ENCODE assay signal across 21 cellular contexts in genomic region chr11:3020011-3020410, GRCh38. TPM values are rescaled to one million over a fixed set of nuclear protein-coding genes. Genes with fewer than 3 reads are reported as not detected.
DNase-seq lines count a peak whose midpoint lies in the region; ATAC-seq, FAIRE-seq and TF ChIP-seq lines count a peak whose summit lies in the region.
"Had no signal": no experiment of that assay in that cellular context is flagged by ENCODE, and none has a peak within 500 bp of the region (broad histone marks: within the 10 kb centered on the region; RNA-seq: fewer than 3 reads in every experiment).

No MANE protein-coding gene starts in this region.

- H3K36me3 ChIP-seq in HepG2 (replicated peaks in 1 of 2; ENCODE audit: control insufficient read depth in 1 of 2, insufficient read depth in 2 of 2, low read length in 2 of 2): peaks cover 24 to 47% of the 10 kb centered on the region in 2 experiments; a peak in 4 of 5 replicates
- H3K36me3 ChIP-seq in right lobe of liver: peaks cover 0 to 51% (median 30%) of the 10 kb centered on the region in 4 donors
- peaks cover 20 to 34% of the 10 kb centered on the region in 2 donors for H3K36me3 ChIP-seq in kidney (ENCODE audit: control insufficient read depth in 1 of 2, insufficient read depth in 2 of 2, low read length in 2 of 2)
- H3K36me3 ChIP-seq in trophoblast cell (ENCODE audit: control insufficient read depth in 1 of 2, insufficient read depth in 2 of 2, low read length in 2 of 2): peaks cover 51 to 60% of the 10 kb centered on the region in 2 experiments

- CTCF ChIA-PET in HepG2 (lab: Yijun Ruan, JAX; ENCODE audit: low intra/inter-chr PET ratio, low total read pairs): interaction anchor here (1.6 kb wide), 1 partner anchor 487 kb away, joined by 8 read pairs; no protein-coding TSS in a partner anchor
- CTCF ChIA-PET in activated CD8-positive, alpha-beta T cell treated with anti-CD3 and anti-CD28 coated beads for 36 hours (lab: Charles Lee): interaction anchor here (4.9 kb wide), 2 partner anchors 40 to 45 kb away, joined by 33 to 46 read pairs; no protein-coding TSS in a partner anchor

- H3K9ac ChIP-seq in HepG2 (ENCODE audit: insufficient read depth, low read depth, low read length) (no peak overlapping the region), kidney (ENCODE audit: low read length in 2 of 2) (no peak overlapping the region), trophoblast cell (ENCODE audit: low read length) (no peak overlapping the region)

- H3K9me3 ChIP-seq in HepG2 (ENCODE audit: low read length) (no peaks in the 10 kb centered on the region), right lobe of liver (no peaks in the 10 kb centered on the region), kidney (ENCODE audit: control insufficient read depth in 1 of 2, low read length in 2 of 2) (no peaks in the 10 kb centered on the region), trophoblast cell (ENCODE audit: insufficient read depth, low read depth, low read length) (no peaks in the 10 kb centered on the region)

- DNase-seq in HepG2 (ENCODE audit: low spot score): no peak
- DNase-seq in right lobe of liver: no peak
- no peak for DNase-seq in activated CD8-positive, alpha-beta T cell treated with anti-CD3 and anti-CD28 coated beads for 36 hours
- DNase-seq in kidney: peak; percentile 64
- no peak for DNase-seq in NOMO-1 (lab: John Stamatoyannopoulos, UW; ENCODE audit: unreplicated experiment in 2 of 2)
- no peak for DNase-seq in trophoblast cell
- DNase-seq in putamen (ENCODE audit: low spot score): no peak
- DNase-seq: C1 segment of cervical spinal cord, COR-L47, DMS 273 treated with DMSO at 0.1 percent for 48 hours, DND-41, NCI-H1436, NCI-H1930, NCI-H226, NCI-H524, NCI-H82, PC-3, RPMI8226, SHP77 treated with DMSO at 0.1 percent for 48 hours had no signal

- no peak for TF ChIP-seq RAD21 in HepG2 (CRISPR knock-in tag; IDR thresholded peaks at IDR 0.05)

- no peak overlapping the region for H4K91ac ChIP-seq in trophoblast cell (ENCODE audit: low read depth, low read length)

- TF ChIP-seq POLR2A in HepG2 (IDR thresholded peaks at IDR 0.05; ENCODE audit: insufficient read depth in 1 of 2, low read depth in 2 of 2, low read length in 2 of 2) (no peak), right lobe of liver (IDR thresholded peaks at IDR 0.05) (no peak)

- H3K4me3 Mint-ChIP-seq in activated CD8-positive, alpha-beta T cell treated with anti-CD3 and anti-CD28 coated beads for 36 hours: no peak overlapping the region

- H3K79me1 ChIP-seq in trophoblast cell (ENCODE audit: low read length): no peaks in the 10 kb centered on the region

- TF ChIP-seq CTCF in HepG2 (CRISPR knock-in tag; IDR thresholded peaks at IDR 0.05) (no peak), right lobe of liver (IDR thresholded peaks at IDR 0.05) (no peak), kidney (IDR thresholded peaks at IDR 0.05; ENCODE audit: borderline replicate concordance, extremely low read depth, insufficient read depth) (no peak)
- no peak for TF ChIP-seq CTCF in activated CD8-positive, alpha-beta T cell treated with anti-CD3 and anti-CD28 coated beads for 36 hours (IDR thresholded peaks at IDR 0.05)

- no peak overlapping the region for H2BK5ac ChIP-seq in trophoblast cell (ENCODE audit: low read depth, low read length, poor library complexity)

- no peak overlapping the region for H2AK5ac ChIP-seq in trophoblast cell (ENCODE audit: low read length)

- H4K8ac ChIP-seq in trophoblast cell (ENCODE audit: low read depth, low read length): no peak overlapping the region

- H2BK120ac ChIP-seq in trophoblast cell (ENCODE audit: insufficient read depth, low read length, poor library complexity): no peak overlapping the region

- TF ChIP-seq EP300 in HepG2 (IDR thresholded peaks at IDR 0.05; ENCODE audit: low read depth in 2 of 2, low read length in 2 of 2) (no peak), HepG2 (CRISPR knock-in tag; IDR thresholded peaks at IDR 0.05; ENCODE audit: borderline replicate concordance) (no peak)

- H3K9me3 Mint-ChIP-seq in activated CD8-positive, alpha-beta T cell treated with anti-CD3 and anti-CD28 coated beads for 36 hours: no peaks in the 10 kb centered on the region

- ATAC-seq in HepG2: no peak
- no peak for ATAC-seq in right lobe of liver
- no peak for ATAC-seq in activated CD8-positive, alpha-beta T cell treated with anti-CD3 and anti-CD28 coated beads for 36 hours
- ATAC-seq: PC-3 had no signal

- H3K36me3 Mint-ChIP-seq in activated CD8-positive, alpha-beta T cell treated with anti-CD3 and anti-CD28 coated beads for 36 hours (ENCODE audit: low read depth): peaks cover 70% of the 10 kb centered on the region

- H2BK12ac ChIP-seq in trophoblast cell (ENCODE audit: low read length): no peak overlapping the region

- no peak overlapping the region for H3K14ac ChIP-seq in trophoblast cell (ENCODE audit: low read length)

- intact Hi-C loops in HepG2 (cut with micrococcal nuclease; ENCODE audit: unreplicated experiment) (no loop called here), right lobe of liver (cut with DNase I) (no loop called here), kidney (cut with DNase I) (no loop called here)
- intact Hi-C loops in activated CD8-positive, alpha-beta T cell treated with anti-CD3 and anti-CD28 coated beads for 36 hours (cut with micrococcal nuclease): no loop called here

- peaks cover 66% of the 10 kb centered on the region for H3K4me1 Mint-ChIP-seq in activated CD8-positive, alpha-beta T cell treated with anti-CD3 and anti-CD28 coated beads for 36 hours (ENCODE audit: low read depth)

- H3K79me2 ChIP-seq in HepG2 (ENCODE audit: insufficient read depth, low read length): no peaks in the 10 kb centered on the region
- no peaks in the 10 kb centered on the region for H3K79me2 ChIP-seq in trophoblast cell (ENCODE audit: control insufficient read depth, insufficient read depth, low read length, poor library complexity)

- H3K4ac ChIP-seq in trophoblast cell (ENCODE audit: low read depth, low read length): no peak overlapping the region

- H3K4me2 ChIP-seq in HepG2 (ENCODE audit: low read depth, low read length) (no peak overlapping the region), trophoblast cell (ENCODE audit: low read length) (no peak overlapping the region)

- no peak overlapping the region for H4K12ac ChIP-seq in trophoblast cell (ENCODE audit: low read depth, low read length)

- H3K27me3 Mint-ChIP-seq in activated CD8-positive, alpha-beta T cell treated with anti-CD3 and anti-CD28 coated beads for 36 hours: no peaks in the 10 kb centered on the region

- no peak overlapping the region for H3K18ac ChIP-seq in trophoblast cell (ENCODE audit: low read length)

- H3K27ac ChIP-seq in HepG2 (ENCODE audit: extremely low read length, insufficient read depth, low read length) (no peak overlapping the region), right lobe of liver (no peak overlapping the region), kidney (ENCODE audit: low read depth in 2 of 2, low read length in 2 of 2) (no peak overlapping the region), trophoblast cell (ENCODE audit: low read depth, low read length) (no peak overlapping the region)

- POLR2A ChIA-PET in HepG2 (lab: Yijun Ruan, JAX): no interaction called here
- POLR2A ChIA-PET in activated CD8-positive, alpha-beta T cell treated with anti-CD3 and anti-CD28 coated beads for 36 hours (lab: Charles Lee): interaction anchor here (1.1 kb wide), 1 partner anchor 31 kb away, joined by 4 read pairs; no protein-coding TSS in a partner anchor

- 92% methylated on average over 6 of the region's 12 CpGs for WGBS in HepG2 (ENCODE audit: low lambda C conversion rate)
- WGBS in right lobe of liver (ENCODE audit: insufficient coverage, low coverage, low lambda C conversion rate, missing lambda C conversion rate): no CpG with 5 or more reads among the region's 12 CpGs
- WGBS in trophoblast cell (ENCODE audit: extremely low coverage, insufficient coverage, insufficient read length): no CpG with 5 or more reads among the region's 12 CpGs

- no TSS peak for BruUV-seq in HepG2 (replicated peaks; lab: Mats Ljungman, UMichigan)

- peaks cover 6% of the 10 kb centered on the region for H4K20me1 ChIP-seq in HepG2 (ENCODE audit: insufficient read depth, low read length)

- H3K4me3 ChIP-seq in HepG2 (replicated peaks in 1 of 3; ENCODE audit: insufficient read depth in 1 of 3, low read depth in 2 of 3, low read length in 3 of 3) (no peak overlapping the region), right lobe of liver (no peak overlapping the region), kidney (ENCODE audit: low read length in 2 of 2) (no peak overlapping the region), trophoblast cell (ENCODE audit: low read depth, low read length) (no peak overlapping the region)

- H3K27ac Mint-ChIP-seq in activated CD8-positive, alpha-beta T cell treated with anti-CD3 and anti-CD28 coated beads for 36 hours: peak overlapping the region; percentile 9

- H2AFZ ChIP-seq in HepG2 (ENCODE audit: low read length): no peak overlapping the region
- H2AFZ ChIP-seq in trophoblast cell (ENCODE audit: insufficient read depth, low read length, poor library complexity): no peak overlapping the region

- no peaks in the 10 kb centered on the region for H3K27me3 ChIP-seq in HepG2 (ENCODE audit: control insufficient read depth in 1 of 2, insufficient read depth in 2 of 2, low read length in 2 of 2)
- H3K27me3 ChIP-seq in right lobe of liver: no peaks in the 10 kb centered on the region
- H3K27me3 ChIP-seq in trophoblast cell (ENCODE audit: insufficient read depth, low read length): no peaks in the 10 kb centered on the region

- in situ Hi-C loops in HepG2 (cut with HindIII; ENCODE audit: extremely low pct_ligation_motif_present, low pct_unique_long_range_greater_than_20kb): loop anchor here (5.0 kb wide), 1 partner anchor 43 kb away; no protein-coding TSS in a partner anchor

- peaks cover 22% of the 10 kb centered on the region for H3K4me1 ChIP-seq in HepG2 (ENCODE audit: insufficient read depth, low read length)
- H3K4me1 ChIP-seq in right lobe of liver: peaks cover 0 to 17% (median 7%) of the 10 kb centered on the region in 4 donors
- H3K4me1 ChIP-seq in kidney (ENCODE audit: control insufficient read depth in 1 of 2, insufficient read depth in 1 of 2, low read depth in 1 of 2, low read length in 2 of 2): peaks cover 4 to 16% of the 10 kb centered on the region in 2 donors
- H3K4me1 ChIP-seq in trophoblast cell (ENCODE audit: control insufficient read depth in 1 of 2, insufficient read depth in 2 of 2, low read length in 2 of 2): peaks cover 6 to 8% of the 10 kb centered on the region in 2 experiments

- no peak overlapping the region for H3K23ac ChIP-seq in trophoblast cell (ENCODE audit: low read length)

- FAIRE-seq in HepG2 (lab: Jason Lieb, UNC) (no peak), kidney (lab: Jason Lieb, UNC) (no peak)
- FAIRE-seq: G401.6, H54 had no signal

RNA-seq across cellular contexts. Expression of gene NAP1L4, which starts 27.9 kb away (rescaled TPM):
- total RNA-seq in HepG2 (2016; rRNA removed; fragmentation: Illumina TruSeq; extraction: Trizol): 186 and 213 TPM in 2 replicates
- total RNA-seq in HepG2 (2016; cell fraction: cytosol; rRNA removed; fragmentation: Illumina TruSeq; extraction: Trizol; ENCODE audit: low read depth): 229 and 281 TPM in 2 replicates
- total RNA-seq in HepG2 (2016; cell fraction: insoluble cytoplasmic fraction; rRNA removed; fragmentation: Illumina TruSeq; extraction: Trizol): 181 and 200 TPM in 2 replicates
- 147 and 170 TPM in 2 replicates for total RNA-seq in HepG2 (2016; cell fraction: membrane; rRNA removed; fragmentation: Illumina TruSeq; extraction: Trizol)
- total RNA-seq in HepG2 (2016; cell fraction: nucleus; rRNA removed; fragmentation: Illumina TruSeq; extraction: Trizol): 186 and 203 TPM in 2 replicates
- polyA plus RNA-seq in HepG2 (2011; rRNA removed): 64.0 and 71.5 TPM in 2 replicates
- polyA plus RNA-seq in HepG2 (2011; cell fraction: cytosol; rRNA removed): 60.2 and 65.1 TPM in 2 replicates
- 112 TPM in 2 replicates for polyA plus RNA-seq in HepG2 (2011; cell fraction: nucleus; rRNA removed)
- polyA plus RNA-seq in HepG2 (2012): 74.7 and 106 TPM in 2 replicates
- 32.0 and 34.1 TPM in 2 replicates for polyA plus RNA-seq in HepG2 (2016; cell fraction: cytosol; fragmentation: Illumina TruSeq; extraction: Trizol; ENCODE audit: low read depth)
- 187 and 197 TPM in 2 replicates for polyA plus RNA-seq in HepG2 (2016; cell fraction: insoluble cytoplasmic fraction; fragmentation: Illumina TruSeq; extraction: Trizol; ENCODE audit: low read depth)
- 60.2 and 61.8 TPM in 2 replicates for polyA plus RNA-seq in HepG2 (2016; cell fraction: membrane; fragmentation: Illumina TruSeq; extraction: Trizol; ENCODE audit: low read depth)
- 171 and 202 TPM in 2 replicates for polyA plus RNA-seq in HepG2 (2016; cell fraction: nucleus; fragmentation: Illumina TruSeq; extraction: Trizol; ENCODE audit: insufficient read depth, low read depth)
- polyA minus RNA-seq in HepG2 (2011; rRNA and poly(A)+ RNA removed; ENCODE audit: low replicate concordance): 61.7 and 117 TPM in 2 replicates
- 46.9 and 61.0 TPM in 2 replicates for polyA minus RNA-seq in HepG2 (2011; cell fraction: cytosol; rRNA and poly(A)+ RNA removed)
- polyA minus RNA-seq in HepG2 (2011; cell fraction: nucleus; rRNA and poly(A)+ RNA removed): 150 and 156 TPM in 2 replicates
- total RNA-seq in right lobe of liver: 10 to 100 TPM; 37.6 to 76.0 (median 56.9) TPM
- total RNA-seq in activated CD8-positive, alpha-beta T cell treated with anti-CD3 and anti-CD28 coated beads for 36 hours: 100 to 1,000 TPM; 212 to 223 TPM
- 133 TPM for total RNA-seq in kidney
- polyA plus RNA-seq in kidney (ENCODE audit: insufficient read depth, low read depth, low replicate concordance): 120 TPM
- polyA plus RNA-seq in trophoblast cell (2013): 108 and 120 TPM in 2 replicates

RNA-seq across cellular contexts. Expression of gene CARS1, which starts 37.2 kb away (rescaled TPM):
- 32.1 and 33.8 TPM in 2 replicates for total RNA-seq in HepG2 (2016; rRNA removed; fragmentation: Illumina TruSeq; extraction: Trizol)
- total RNA-seq in HepG2 (2016; cell fraction: cytosol; rRNA removed; fragmentation: Illumina TruSeq; extraction: Trizol; ENCODE audit: low read depth): 6.6 and 6.8 TPM in 2 replicates
- total RNA-seq in HepG2 (2016; cell fraction: insoluble cytoplasmic fraction; rRNA removed; fragmentation: Illumina TruSeq; extraction: Trizol): 31.0 and 33.3 TPM in 2 replicates
- total RNA-seq in HepG2 (2016; cell fraction: membrane; rRNA removed; fragmentation: Illumina TruSeq; extraction: Trizol): 11.2 and 30.8 TPM in 2 replicates
- 32.2 and 55.6 TPM in 2 replicates for total RNA-seq in HepG2 (2016; cell fraction: nucleus; rRNA removed; fragmentation: Illumina TruSeq; extraction: Trizol)
- polyA plus RNA-seq in HepG2 (2011; rRNA removed): 47.0 and 51.1 TPM in 2 replicates
- 24.8 and 30.7 TPM in 2 replicates for polyA plus RNA-seq in HepG2 (2011; cell fraction: cytosol; rRNA removed)
- polyA plus RNA-seq in HepG2 (2011; cell fraction: nucleus; rRNA removed): 122 and 123 TPM in 2 replicates
- 27.1 and 55.0 TPM in 2 replicates for polyA plus RNA-seq in HepG2 (2012)
- 5.3 and 6.3 TPM in 2 replicates for polyA plus RNA-seq in HepG2 (2016; cell fraction: cytosol; fragmentation: Illumina TruSeq; extraction: Trizol; ENCODE audit: low read depth)
- 28.8 and 29.1 TPM in 2 replicates for polyA plus RNA-seq in HepG2 (2016; cell fraction: insoluble cytoplasmic fraction; fragmentation: Illumina TruSeq; extraction: Trizol; ENCODE audit: low read depth)
- polyA plus RNA-seq in HepG2 (2016; cell fraction: membrane; fragmentation: Illumina TruSeq; extraction: Trizol; ENCODE audit: low read depth): 8.7 and 27.3 TPM in 2 replicates
- polyA plus RNA-seq in HepG2 (2016; cell fraction: nucleus; fragmentation: Illumina TruSeq; extraction: Trizol; ENCODE audit: insufficient read depth, low read depth): 59.1 and 103 TPM in 2 replicates
- polyA minus RNA-seq in HepG2 (2011; rRNA and poly(A)+ RNA removed; ENCODE audit: low replicate concordance): 27.7 and 54.6 TPM in 2 replicates
- polyA minus RNA-seq in HepG2 (2011; cell fraction: cytosol; rRNA and poly(A)+ RNA removed): 18.4 and 22.4 TPM in 2 replicates
- 55.0 and 56.3 TPM in 2 replicates for polyA minus RNA-seq in HepG2 (2011; cell fraction: nucleus; rRNA and poly(A)+ RNA removed)
- total RNA-seq in right lobe of liver: 10 to 100 TPM; 17.3 to 44.7 (median 22.7) TPM
- total RNA-seq in activated CD8-positive, alpha-beta T cell treated with anti-CD3 and anti-CD28 coated beads for 36 hours: 10 to 100 TPM; 82.7 to 88.2 TPM
- 49.5 TPM for total RNA-seq in kidney
- 26.5 TPM for polyA plus RNA-seq in kidney (ENCODE audit: insufficient read depth, low read depth, low replicate concordance)
- 113 and 120 TPM in 2 replicates for polyA plus RNA-seq in trophoblast cell (2013)
